Comparison of ENCODE assay signal across 13 cellular contexts in genomic region chr20:31836853-31837608, GRCh38. TPM values are rescaled to one million over a fixed set of nuclear protein-coding genes. Genes with fewer than 3 reads are reported as not detected.
DNase-seq lines count a peak whose midpoint lies in the region; ATAC-seq, FAIRE-seq and TF ChIP-seq lines count a peak whose summit lies in the region.
"Had no signal": no experiment of that assay in that cellular context is flagged by ENCODE, and none has a peak within 500 bp of the region (broad histone marks: within the 10 kb centered on the region; RNA-seq: fewer than 3 reads in every experiment).

No MANE protein-coding gene starts in this region.

- CTCF ChIA-PET in activated CD8-positive, alpha-beta T cell treated with anti-CD3 and anti-CD28 coated beads, Interleukin-2, amount 10 ng/mL, durations not matched to agents 7 days and 5 days (lab: Charles Lee) = interaction anchor here (1.0 to 2.6 kb wide), 5 partner anchors 10 to 115 kb away, joined by 3 to 19 read pairs (median 8); partner anchors contain the start of gene PDRG1
- CTCF ChIA-PET in RWPE1 (lab: Yijun Ruan, JAX) = interaction anchor here (0.6 to 5.7 kb wide), 8 partner anchors 10 to 195 kb away, joined by 3 to 51 read pairs (median 10); partner anchors contain the start of gene PDRG1

- H3K36me3 ChIP-seq in ectodermal cell (ENCODE audit: control insufficient read depth, insufficient read depth, low read length) (no peaks in the 10 kb centered on the region), psoas muscle (ENCODE audit: insufficient read depth in 1 of 2, low read depth in 1 of 2) (peaks cover 0 to 34% of the 10 kb centered on the region in 2 donors), esophagus muscularis mucosa (no peaks in the 10 kb centered on the region)
- H3K36me3 ChIP-seq: WERI-Rb-1 had no signal

- TF ChIP-seq POLR2A in H54 (IDR thresholded peaks at IDR 0.05; ENCODE audit: low read depth, low read length) (0 out of 2 replicates have a peak, but pooled peaks have one; percentile 25), NB4 (IDR thresholded peaks at IDR 0.05; ENCODE audit: extremely low read depth, insufficient read length) (no peak), esophagus muscularis mucosa (IDR thresholded peaks at IDR 0.05; ENCODE audit: low read depth) (no peak)

- TF ChIP-seq EP300 in esophagus muscularis mucosa (IDR thresholded peaks at IDR 0.05) = no peak

- DNase-seq in H54 (ENCODE audit: insufficient read length, low spot score) = no peak
- DNase-seq in NB4 (ENCODE audit: low read depth) = peak; percentile 48
- DNase-seq in psoas muscle = no peak
- DNase-seq in activated CD8-positive, alpha-beta T cell treated with anti-CD3 and anti-CD28 coated beads, Interleukin-2, amount 10 ng/mL, durations not matched to agents 7 days and 5 days = no peak
- DNase-seq in RWPE1 (ENCODE audit: low spot score) = no peak
- no peak for DNase-seq in esophagus muscularis mucosa (ENCODE audit: extremely low spot score)
- no peak for DNase-seq in activated CD4-positive, alpha-beta T cell treated with anti-CD3 and anti-CD28 coated beads, Interleukin-2, amount 50 U/mL, for 48 hours

- H3K4me3 ChIP-seq in NB4 (ENCODE audit: low read depth, low read length) = no peak overlapping the region
- no peak overlapping the region for H3K4me3 ChIP-seq in ectodermal cell (ENCODE audit: insufficient read depth, low read depth, low read length)
- no peak overlapping the region for H3K4me3 ChIP-seq in psoas muscle
- H3K4me3 ChIP-seq in esophagus muscularis mucosa = no peak overlapping the region

- H3K9me3 Mint-ChIP-seq in activated CD8-positive, alpha-beta T cell treated with anti-CD3 and anti-CD28 coated beads, Interleukin-2, amount 10 ng/mL, durations not matched to agents 7 days and 5 days (ENCODE audit: insufficient read depth) = no peaks in the 10 kb centered on the region
- H3K9me3 Mint-ChIP-seq: activated naive CD8-positive, alpha-beta T cell treated with anti-CD3 and anti-CD28 coated beads, Interleukin-2, amount 10 ng/mL, durations not matched to agents 7 days and 5 days; CD8-positive, alpha-beta T cell; stimulated activated naive CD8-positive, alpha-beta T cell treated with anti-CD3 and anti-CD28 coated beads, Interleukin-15, amount 100 ng/mL, for 72 hours had no signal

- no peak overlapping the region for H3K27ac Mint-ChIP-seq in activated CD8-positive, alpha-beta T cell treated with anti-CD3 and anti-CD28 coated beads, Interleukin-2, amount 10 ng/mL, durations not matched to agents 7 days and 5 days
- H3K27ac Mint-ChIP-seq: activated naive CD8-positive, alpha-beta T cell treated with anti-CD3 and anti-CD28 coated beads, Interleukin-2, amount 10 ng/mL, durations not matched to agents 7 days and 5 days; CD8-positive, alpha-beta T cell had no signal

- H3K4me3 Mint-ChIP-seq in activated CD8-positive, alpha-beta T cell treated with anti-CD3 and anti-CD28 coated beads, Interleukin-2, amount 10 ng/mL, durations not matched to agents 7 days and 5 days = no peak overlapping the region
- H3K4me3 Mint-ChIP-seq: CD8-positive, alpha-beta T cell; stimulated activated naive CD8-positive, alpha-beta T cell treated with anti-CD3 and anti-CD28 coated beads, Interleukin-15, amount 100 ng/mL, for 72 hours had no signal

- no peaks in the 10 kb centered on the region for H3K36me3 Mint-ChIP-seq in activated CD8-positive, alpha-beta T cell treated with anti-CD3 and anti-CD28 coated beads, Interleukin-2, amount 10 ng/mL, durations not matched to agents 7 days and 5 days (ENCODE audit: low read depth)
- H3K36me3 Mint-ChIP-seq: activated naive CD8-positive, alpha-beta T cell treated with anti-CD3 and anti-CD28 coated beads, Interleukin-2, amount 10 ng/mL, durations not matched to agents 7 days and 5 days; CD8-positive, alpha-beta T cell had no signal

- H3K9me3 ChIP-seq in ectodermal cell (ENCODE audit: control insufficient read depth, low read length) (no peaks in the 10 kb centered on the region), psoas muscle (no peaks in the 10 kb centered on the region), esophagus muscularis mucosa (no peaks in the 10 kb centered on the region)

- no peak for FAIRE-seq in H54 (lab: Jason Lieb, UNC)

- ATAC-seq in psoas muscle = peak in 2 of 4 donors; percentile 1 to 2
- no peak for ATAC-seq in activated CD8-positive, alpha-beta T cell treated with anti-CD3 and anti-CD28 coated beads, Interleukin-2, amount 10 ng/mL, durations not matched to agents 7 days and 5 days
- ATAC-seq: CD8-positive, alpha-beta T cell had no signal

- POLR2A ChIA-PET in activated CD8-positive, alpha-beta T cell treated with anti-CD3 and anti-CD28 coated beads, Interleukin-2, amount 10 ng/mL, durations not matched to agents 7 days and 5 days (lab: Charles Lee) = no interaction called here
- POLR2A ChIA-PET in RWPE1 (lab: Yijun Ruan, JAX; ENCODE audit: low non-redundant PET) = interaction anchor here (1.1 kb wide), 1 partner anchor 175 kb away, joined by 3 read pairs; no protein-coding TSS in a partner anchor

- H3K4me1 ChIP-seq in ectodermal cell (ENCODE audit: control insufficient read depth, insufficient read depth, low read length) = peaks cover 38% of the 10 kb centered on the region
- H3K4me1 ChIP-seq in psoas muscle = peaks cover 31% of the 10 kb centered on the region
- peaks cover 32 to 48% (median 43%) of the 10 kb centered on the region in 4 donors for H3K4me1 ChIP-seq in esophagus muscularis mucosa

- H3K27me3 Mint-ChIP-seq in activated CD8-positive, alpha-beta T cell treated with anti-CD3 and anti-CD28 coated beads, Interleukin-2, amount 10 ng/mL, durations not matched to agents 7 days and 5 days (ENCODE audit: low read depth) = no peaks in the 10 kb centered on the region
- H3K27me3 Mint-ChIP-seq: stimulated activated naive CD8-positive, alpha-beta T cell treated with anti-CD3 and anti-CD28 coated beads, Interleukin-15, amount 100 ng/mL, for 72 hours had no signal

- peaks cover 23% of the 10 kb centered on the region for H3K4me1 Mint-ChIP-seq in activated CD8-positive, alpha-beta T cell treated with anti-CD3 and anti-CD28 coated beads, Interleukin-2, amount 10 ng/mL, durations not matched to agents 7 days and 5 days (ENCODE audit: low read depth)

- H3K27ac ChIP-seq in ectodermal cell (ENCODE audit: insufficient read depth, low read depth, low read length, poor library complexity, severe bottlenecking) (peak overlapping the region; percentile 26), psoas muscle (peak overlapping the region; percentile 39), RWPE1 (no peak overlapping the region), esophagus muscularis mucosa (replicated peaks in 1 of 4) (peak overlapping the region in 1 of 4 donors; percentile 4)
- H3K27ac ChIP-seq: WERI-Rb-1 had no signal

- no peak for TF ChIP-seq CTCF in NB4 (IDR thresholded peaks at IDR 0.05; ENCODE audit: low read depth, low read length)
- TF ChIP-seq CTCF in psoas muscle (IDR thresholded peaks at IDR 0.05) = no peak
- no peak for TF ChIP-seq CTCF in RWPE1 (conservative IDR thresholded peaks at IDR 0.05; ENCODE audit: low read depth)
- TF ChIP-seq CTCF in esophagus muscularis mucosa (IDR thresholded peaks at IDR 0.05) = no peak

- 57 to 69% methylated on average over 5 of the region's 5 CpGs for WGBS in ectodermal cell, 2 experiments
- 33 to 48% (median 36%) methylated on average over 5 of the region's 5 CpGs for WGBS in psoas muscle, 3 donors
- WGBS in esophagus muscularis mucosa = 70% methylated on average over 5 of the region's 5 CpGs

- H3K27me3 ChIP-seq in ectodermal cell (ENCODE audit: control insufficient read depth, insufficient read depth, low read length, poor library complexity, severe bottlenecking) = no peaks in the 10 kb centered on the region
- H3K27me3 ChIP-seq in psoas muscle (ENCODE audit: insufficient read depth in 3 of 3, low read length in 2 of 3) = no peaks in the 10 kb centered on the region
- H3K27me3 ChIP-seq in esophagus muscularis mucosa = peaks cover 0 to 5% (median 0%) of the 10 kb centered on the region in 4 donors

- intact Hi-C loops in psoas muscle (cut with DNase I) = loop anchor here in 1 of 2 donors (5.0 kb wide), 1 partner anchor 110 kb away; no protein-coding TSS in a partner anchor
- intact Hi-C loops in esophagus muscularis mucosa (cut with DNase I) = no loop called here

RNA-seq across cellular contexts. Expression of gene FOXS1, which starts 8.4 kb away (rescaled TPM):
- 0.31 TPM for polyA plus RNA-seq in ectodermal cell (2013, experiment 1 of 4)
- polyA plus RNA-seq in ectodermal cell (2013, experiment 2 of 4) = 0.14 TPM
- polyA plus RNA-seq in ectodermal cell (2013, experiment 3 of 4) = 0.64 TPM
- polyA plus RNA-seq in ectodermal cell (2013, experiment 4 of 4) = 0.28 TPM
- total RNA-seq in psoas muscle = 1 to 10 TPM in 2 of 4 donors, under 1 TPM in 2; 0.59 to 3.8 (median 1.2) TPM
- 1 to 10 TPM in 1 of 3 donors, under 1 TPM in 2; 0.65 to 1.3 (median 0.87) TPM for polyA plus RNA-seq in psoas muscle
- total RNA-seq in activated CD8-positive, alpha-beta T cell treated with anti-CD3 and anti-CD28 coated beads, Interleukin-2, amount 10 ng/mL, durations not matched to agents 7 days and 5 days = not detected
- 1 to 10 TPM in 1 of 4 donors, under 1 TPM in 3; 0.50 to 3.4 (median 0.87) TPM for total RNA-seq in esophagus muscularis mucosa
- total RNA-seq: activated naive CD8-positive, alpha-beta T cell treated with anti-CD3 and anti-CD28 coated beads, Interleukin-2, amount 10 ng/mL, durations not matched to agents 7 days and 5 days; CD8-positive, alpha-beta T cell had no signal
- polyA plus RNA-seq: neural cell had no signal

RNA-seq across cellular contexts. Expression of gene MYLK2, which starts 17.9 kb away (rescaled TPM):
- polyA plus RNA-seq in ectodermal cell (2013, experiment 1 of 4) = 0.17 TPM
- 0.23 TPM for polyA plus RNA-seq in ectodermal cell (2013, experiment 2 of 4)
- 0.11 TPM for polyA plus RNA-seq in ectodermal cell (2013, experiment 3 of 4)
- polyA plus RNA-seq in ectodermal cell (2013, experiment 4 of 4) = 0.20 TPM
- total RNA-seq in psoas muscle (100 to 1,000 TPM in 2 of 4 donors, 10 to 100 TPM in 2; 55.8 to 144 (median 102) TPM), esophagus muscularis mucosa (under 1 TPM in 3 of 4 donors, not detected in 1; 0.33 to 0.65 (median 0.52) TPM)
- 100 to 1,000 TPM in 1 of 3 donors, 10 to 100 TPM in 2; 30.6 to 273 (median 91.4) TPM for polyA plus RNA-seq in psoas muscle
- under 1 TPM; 0.66 to 0.89 TPM for total RNA-seq in activated CD8-positive, alpha-beta T cell treated with anti-CD3 and anti-CD28 coated beads, Interleukin-2, amount 10 ng/mL, durations not matched to agents 7 days and 5 days
- total RNA-seq: CD8-positive, alpha-beta T cell had no signal

RNA-seq across cellular contexts. Expression of gene DUSP15, which starts 33.3 kb away (rescaled TPM):
- 2.5 TPM for polyA plus RNA-seq in ectodermal cell (2013, experiment 1 of 4)
- 2.8 TPM for polyA plus RNA-seq in ectodermal cell (2013, experiment 2 of 4)
- 1.5 TPM for polyA plus RNA-seq in ectodermal cell (2013, experiment 3 of 4)
- polyA plus RNA-seq in ectodermal cell (2013, experiment 4 of 4) = 2.6 TPM
- total RNA-seq in psoas muscle = under 1 TPM in 1 of 4 donors, not detected in 3; 0.51 TPM
- under 1 TPM; 0.04 to 0.22 (median 0.17) TPM for polyA plus RNA-seq in psoas muscle
- not detected for total RNA-seq in activated CD8-positive, alpha-beta T cell treated with anti-CD3 and anti-CD28 coated beads, Interleukin-2, amount 10 ng/mL, durations not matched to agents 7 days and 5 days
- 1 to 10 TPM in 3 of 4 donors, under 1 TPM in 1; 0.83 to 5.1 (median 3.8) TPM for total RNA-seq in esophagus muscularis mucosa
- total RNA-seq: activated naive CD8-positive, alpha-beta T cell treated with anti-CD3 and anti-CD28 coated beads, Interleukin-2, amount 10 ng/mL, durations not matched to agents 7 days and 5 days; CD8-positive, alpha-beta T cell had no signal

RNA-seq across cellular contexts. Expression of gene TTLL9, which starts 33.4 kb away (rescaled TPM):
- polyA plus RNA-seq in ectodermal cell (2013, experiment 1 of 4) = 0.70 TPM
- 0.92 TPM for polyA plus RNA-seq in ectodermal cell (2013, experiment 2 of 4)
- polyA plus RNA-seq in ectodermal cell (2013, experiment 3 of 4) = 0.75 TPM
- polyA plus RNA-seq in ectodermal cell (2013, experiment 4 of 4) = 0.36 TPM
- total RNA-seq in psoas muscle (not detected), esophagus muscularis mucosa (under 1 TPM in 2 of 4 donors, not detected in 2; 0.17 to 0.34 TPM)
- under 1 TPM in 1 of 3 donors, not detected in 2; 0.01 TPM for polyA plus RNA-seq in psoas muscle
- not detected for total RNA-seq in activated CD8-positive, alpha-beta T cell treated with anti-CD3 and anti-CD28 coated beads, Interleukin-2, amount 10 ng/mL, durations not matched to agents 7 days and 5 days
- total RNA-seq: activated naive CD8-positive, alpha-beta T cell treated with anti-CD3 and anti-CD28 coated beads, Interleukin-2, amount 10 ng/mL, durations not matched to agents 7 days and 5 days; CD8-positive, alpha-beta T cell had no signal

Comparison
In these comparisons a context has a peak if more than half of its experiments do, and no peak if none do; other contexts are left out.
1. RNA of gene MYLK2, which starts 17.9 kb away (total RNA-seq): 55.8 to 144 TPM in psoas muscle; 0.66 to 0.89 TPM in activated CD8-positive, alpha-beta T cell treated with anti-CD3 and anti-CD28 coated beads, Interleukin-2, amount 10 ng/mL, durations not matched to agents 7 days and 5 days and 0.33 to 0.65 TPM in esophagus muscularis mucosa; every median in the first group is over 10 times any median in the second.